9 cellular contexts compared by ENCODE assay signal in genomic region chr14:61438497-61438859, GRCh38.
DNase-seq lines count a peak whose midpoint lies in the region; ATAC-seq and TF ChIP-seq lines count a peak whose summit lies in the region.
"Had no signal": no experiment of that assay in that cellular context is flagged by ENCODE, and none has a peak within 500 bp of the region (broad histone marks: within the 10 kb centered on the region; RNA-seq: fewer than 3 reads in every experiment).

No MANE protein-coding gene starts in this region.

- peaks cover 99% of the 10 kb centered on the region for H3K79me2 ChIP-seq in Loucy (ENCODE audit: insufficient read depth, low read length)

- peak overlapping the region; percentile 3 for H3K9ac ChIP-seq in Loucy (ENCODE audit: low read depth, low read length, poor library complexity, severe bottlenecking)

- peaks cover 17% of the 10 kb centered on the region; the same call in 1 of the 2 replicates for H3K36me3 ChIP-seq in Loucy (ENCODE audit: insufficient read depth, low read length)
- H3K36me3 ChIP-seq in esophagus squamous epithelium = no peaks in the 10 kb centered on the region
- H3K36me3 ChIP-seq in thyroid gland = no peaks in the 10 kb centered on the region

- H3K4me1 ChIP-seq in Loucy (ENCODE audit: insufficient read depth, low read length, poor library complexity, severe bottlenecking) (peaks cover 58% of the 10 kb centered on the region), esophagus squamous epithelium (peaks cover 19 to 54% (median 26%) of the 10 kb centered on the region in 3 donors), thyroid gland (peaks cover 26 to 43% of the 10 kb centered on the region in 2 donors)

- H3K27ac ChIP-seq in esophagus squamous epithelium (peak overlapping the region; percentile 35 to 77 (median 70)), thyroid gland (peak overlapping the region; percentile 89 to 94 (median 91))

- no peaks in the 10 kb centered on the region for H3K9me2 ChIP-seq in Loucy (replicated peaks; ENCODE audit: low read depth, low read length)

- peak; percentile 42 for DNase-seq in activated CD8-positive, alpha-beta memory T cell treated with anti-CD3 and anti-CD28 coated beads, Interleukin-2, amount 10 ng/mL, durations not matched to agents 7 days and 5 days
- no peak for DNase-seq in activated CD8-positive, alpha-beta memory T cell treated with anti-CD3 and anti-CD28 coated beads, Interleukin-2, amount 50 U/mL, for 4 hours
- DNase-seq in esophagus squamous epithelium (lab: John Stamatoyannopoulos, UW) (no peak), thyroid gland (peak in 1 of 2 donors; percentile 26), SIG-M5 (lab: John Stamatoyannopoulos, UW) (no peak), NCI-H524 treated with DMSO at 0.1 percent for 48 hours (lab: John Stamatoyannopoulos, UW) (no peak), OCI-M2 (lab: John Stamatoyannopoulos, UW; ENCODE audit: unreplicated experiment) (no peak)
- DNase-seq: stimulated activated CD4-positive, alpha-beta T cell treated with anti-CD3 and anti-CD28 coated beads, Interleukin-4, amount 100 ng/mL, for 1 hour had no signal

- ATAC-seq in activated CD8-positive, alpha-beta memory T cell treated with anti-CD3 and anti-CD28 coated beads, Interleukin-2, amount 10 ng/mL, durations not matched to agents 7 days and 5 days = peak; percentile 18

- H3K27ac Mint-ChIP-seq in activated CD8-positive, alpha-beta memory T cell treated with anti-CD3 and anti-CD28 coated beads, Interleukin-2, amount 10 ng/mL, durations not matched to agents 7 days and 5 days = peak overlapping the region; percentile 92

- H3K9me3 Mint-ChIP-seq in activated CD8-positive, alpha-beta memory T cell treated with anti-CD3 and anti-CD28 coated beads, Interleukin-2, amount 10 ng/mL, durations not matched to agents 7 days and 5 days (ENCODE audit: low read depth) = no peaks in the 10 kb centered on the region

- no peaks in the 10 kb centered on the region for H4K20me1 ChIP-seq in Loucy (ENCODE audit: insufficient read depth, low read length, poor library complexity, severe bottlenecking)

- H3K4me1 Mint-ChIP-seq in activated CD8-positive, alpha-beta memory T cell treated with anti-CD3 and anti-CD28 coated beads, Interleukin-2, amount 10 ng/mL, durations not matched to agents 7 days and 5 days = peaks cover 92% of the 10 kb centered on the region

- peaks cover 35% of the 10 kb centered on the region for H3K36me3 Mint-ChIP-seq in activated CD8-positive, alpha-beta memory T cell treated with anti-CD3 and anti-CD28 coated beads, Interleukin-2, amount 10 ng/mL, durations not matched to agents 7 days and 5 days

- no peaks in the 10 kb centered on the region; the same call in 1 of the 2 replicates for H3F3A ChIP-seq in Loucy (ENCODE audit: low read depth)

- WGBS in esophagus squamous epithelium, 2 donors = 23 to 24% methylated on average over 2 of the region's 2 CpGs
- WGBS in thyroid gland, 2 donors = 29 to 31% methylated on average over 2 of the region's 2 CpGs

- no peaks in the 10 kb centered on the region for H3K9me3 ChIP-seq in Loucy (ENCODE audit: insufficient read depth, low read depth, low read length)
- no peaks in the 10 kb centered on the region for H3K9me3 ChIP-seq in esophagus squamous epithelium
- H3K9me3 ChIP-seq in thyroid gland = no peaks in the 10 kb centered on the region

- TF ChIP-seq CTCF in Loucy (conservative IDR thresholded peaks at IDR 0.05; ENCODE audit: low read length) (no peak), esophagus squamous epithelium (IDR thresholded peaks at IDR 0.05) (no peak), thyroid gland (IDR thresholded peaks at IDR 0.05) (no peak)

- H3K4me2 ChIP-seq in Loucy (ENCODE audit: low read depth, low read length, poor library complexity, severe bottlenecking) = no peak overlapping the region

- H3K4me3 ChIP-seq in Loucy (ENCODE audit: low read length, poor library complexity, severe bottlenecking) = no peak overlapping the region
- H3K4me3 ChIP-seq in esophagus squamous epithelium = peak overlapping the region in 2 of 4 donors; percentile 19 to 29
- H3K4me3 ChIP-seq in thyroid gland (replicated peaks in 1 of 3) = no peak overlapping the region

- no peak for TF ChIP-seq POLR2A in esophagus squamous epithelium (IDR thresholded peaks at IDR 0.05)
- no peak for TF ChIP-seq POLR2A in thyroid gland (IDR thresholded peaks at IDR 0.05)

- no peaks in the 10 kb centered on the region for H3K27me3 Mint-ChIP-seq in activated CD8-positive, alpha-beta memory T cell treated with anti-CD3 and anti-CD28 coated beads, Interleukin-2, amount 10 ng/mL, durations not matched to agents 7 days and 5 days

- CTCF ChIA-PET in activated CD8-positive, alpha-beta memory T cell treated with anti-CD3 and anti-CD28 coated beads, Interleukin-2, amount 10 ng/mL, durations not matched to agents 7 days and 5 days (lab: Charles Lee) = interaction anchor here (1.1 kb wide), 1 partner anchor 10 kb away, joined by 4 read pairs; no protein-coding TSS in a partner anchor

- intact Hi-C loops in esophagus squamous epithelium (cut with DNase I) = no loop called here
- intact Hi-C loops in thyroid gland (cut with DNase I) = no loop called here

- peak overlapping the region; percentile 75 for H3K4me3 Mint-ChIP-seq in activated CD8-positive, alpha-beta memory T cell treated with anti-CD3 and anti-CD28 coated beads, Interleukin-2, amount 10 ng/mL, durations not matched to agents 7 days and 5 days

- H3K27me3 ChIP-seq in Loucy (ENCODE audit: insufficient read depth, low read length, poor library complexity, severe bottlenecking) (no peaks in the 10 kb centered on the region), esophagus squamous epithelium (no peaks in the 10 kb centered on the region), thyroid gland (no peaks in the 10 kb centered on the region)

- H2AFZ ChIP-seq in Loucy (ENCODE audit: low read length) = no peak overlapping the region
